1 cellular context compared by ENCODE assay signal in genomic region chr5:170315154-170315553, GRCh38.
TF ChIP-seq lines count a peak whose summit lies in the region.

No MANE protein-coding gene starts in this region.

TF ChIP-seq in K562, 482 proteins besides CTCF, POLR2A, EP300 and RAD21 (continues in another document):
- no peak for TF ChIP-seq UBTF (IDR thresholded peaks at IDR 0.05; ENCODE audit: borderline replicate concordance in 1 of 2, low read depth in 2 of 2, low read length in 2 of 2)
- no peak for TF ChIP-seq DDX20 (tag; IDR thresholded peaks at IDR 0.05; ENCODE audit: low read depth)
- no peak for TF ChIP-seq FOS (IDR thresholded peaks at IDR 0.05; ENCODE audit: extremely low read depth, insufficient read length)
- no peak for TF ChIP-seq HMG20B (CRISPR knock-in tag; IDR thresholded peaks at IDR 0.05)
- TF ChIP-seq SETDB1 (IDR thresholded peaks at IDR 0.05; ENCODE audit: low read length): no peak
- TF ChIP-seq, protein P1, sequence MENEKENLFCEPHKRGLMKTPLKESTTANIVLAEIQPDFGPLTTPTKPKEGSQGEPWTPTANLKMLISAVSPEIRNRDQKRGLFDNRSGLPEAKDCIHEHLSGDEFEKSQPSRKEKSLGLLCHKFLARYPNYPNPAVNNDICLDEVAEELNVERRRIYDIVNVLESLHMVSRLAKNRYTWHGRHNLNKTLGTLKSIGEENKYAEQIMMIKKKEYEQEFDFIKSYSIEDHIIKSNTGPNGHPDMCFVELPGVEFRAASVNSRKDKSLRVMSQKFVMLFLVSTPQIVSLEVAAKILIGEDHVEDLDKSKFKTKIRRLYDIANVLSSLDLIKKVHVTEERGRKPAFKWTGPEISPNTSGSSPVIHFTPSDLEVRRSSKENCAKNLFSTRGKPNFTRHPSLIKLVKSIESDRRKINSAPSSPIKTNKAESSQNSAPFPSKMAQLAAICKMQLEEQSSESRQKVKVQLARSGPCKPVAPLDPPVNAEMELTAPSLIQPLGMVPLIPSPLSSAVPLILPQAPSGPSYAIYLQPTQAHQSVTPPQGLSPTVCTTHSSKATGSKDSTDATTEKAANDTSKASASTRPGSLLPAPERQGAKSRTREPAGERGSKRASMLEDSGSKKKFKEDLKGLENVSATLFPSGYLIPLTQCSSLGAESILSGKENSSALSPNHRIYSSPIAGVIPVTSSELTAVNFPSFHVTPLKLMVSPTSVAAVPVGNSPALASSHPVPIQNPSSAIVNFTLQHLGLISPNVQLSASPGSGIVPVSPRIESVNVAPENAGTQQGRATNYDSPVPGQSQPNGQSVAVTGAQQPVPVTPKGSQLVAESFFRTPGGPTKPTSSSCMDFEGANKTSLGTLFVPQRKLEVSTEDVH (IDR thresholded peaks at IDR 0.05; ENCODE audit: low read depth, partially characterized antibody): no peak
- peak; percentile 27; the same call in 1 of the 2 replicates for TF ChIP-seq NFXL1 (CRISPR knock-in tag; IDR thresholded peaks at IDR 0.05)
- TF ChIP-seq ZNF785 (CRISPR knock-in tag; IDR thresholded peaks at IDR 0.05): no peak
- TF ChIP-seq L3MBTL2 (IDR thresholded peaks at IDR 0.05): peak; percentile 79
- no peak for TF ChIP-seq ZNF263 (CRISPR knock-in tag; IDR thresholded peaks at IDR 0.05; ENCODE audit: borderline replicate concordance)
- TF ChIP-seq ZBTB33 (CRISPR knock-in tag; IDR thresholded peaks at IDR 0.05): no peak
- TF ChIP-seq PKNOX1 (IDR thresholded peaks at IDR 0.05): peak; percentile 78
- TF ChIP-seq FUS (optimal IDR thresholded peaks at IDR 0.05; ENCODE audit: low read depth, low read length): no peak
- TF ChIP-seq MED1 (CRISPR knock-in tag; IDR thresholded peaks at IDR 0.05; ENCODE audit: borderline replicate concordance): no peak
- TF ChIP-seq, protein P2, sequence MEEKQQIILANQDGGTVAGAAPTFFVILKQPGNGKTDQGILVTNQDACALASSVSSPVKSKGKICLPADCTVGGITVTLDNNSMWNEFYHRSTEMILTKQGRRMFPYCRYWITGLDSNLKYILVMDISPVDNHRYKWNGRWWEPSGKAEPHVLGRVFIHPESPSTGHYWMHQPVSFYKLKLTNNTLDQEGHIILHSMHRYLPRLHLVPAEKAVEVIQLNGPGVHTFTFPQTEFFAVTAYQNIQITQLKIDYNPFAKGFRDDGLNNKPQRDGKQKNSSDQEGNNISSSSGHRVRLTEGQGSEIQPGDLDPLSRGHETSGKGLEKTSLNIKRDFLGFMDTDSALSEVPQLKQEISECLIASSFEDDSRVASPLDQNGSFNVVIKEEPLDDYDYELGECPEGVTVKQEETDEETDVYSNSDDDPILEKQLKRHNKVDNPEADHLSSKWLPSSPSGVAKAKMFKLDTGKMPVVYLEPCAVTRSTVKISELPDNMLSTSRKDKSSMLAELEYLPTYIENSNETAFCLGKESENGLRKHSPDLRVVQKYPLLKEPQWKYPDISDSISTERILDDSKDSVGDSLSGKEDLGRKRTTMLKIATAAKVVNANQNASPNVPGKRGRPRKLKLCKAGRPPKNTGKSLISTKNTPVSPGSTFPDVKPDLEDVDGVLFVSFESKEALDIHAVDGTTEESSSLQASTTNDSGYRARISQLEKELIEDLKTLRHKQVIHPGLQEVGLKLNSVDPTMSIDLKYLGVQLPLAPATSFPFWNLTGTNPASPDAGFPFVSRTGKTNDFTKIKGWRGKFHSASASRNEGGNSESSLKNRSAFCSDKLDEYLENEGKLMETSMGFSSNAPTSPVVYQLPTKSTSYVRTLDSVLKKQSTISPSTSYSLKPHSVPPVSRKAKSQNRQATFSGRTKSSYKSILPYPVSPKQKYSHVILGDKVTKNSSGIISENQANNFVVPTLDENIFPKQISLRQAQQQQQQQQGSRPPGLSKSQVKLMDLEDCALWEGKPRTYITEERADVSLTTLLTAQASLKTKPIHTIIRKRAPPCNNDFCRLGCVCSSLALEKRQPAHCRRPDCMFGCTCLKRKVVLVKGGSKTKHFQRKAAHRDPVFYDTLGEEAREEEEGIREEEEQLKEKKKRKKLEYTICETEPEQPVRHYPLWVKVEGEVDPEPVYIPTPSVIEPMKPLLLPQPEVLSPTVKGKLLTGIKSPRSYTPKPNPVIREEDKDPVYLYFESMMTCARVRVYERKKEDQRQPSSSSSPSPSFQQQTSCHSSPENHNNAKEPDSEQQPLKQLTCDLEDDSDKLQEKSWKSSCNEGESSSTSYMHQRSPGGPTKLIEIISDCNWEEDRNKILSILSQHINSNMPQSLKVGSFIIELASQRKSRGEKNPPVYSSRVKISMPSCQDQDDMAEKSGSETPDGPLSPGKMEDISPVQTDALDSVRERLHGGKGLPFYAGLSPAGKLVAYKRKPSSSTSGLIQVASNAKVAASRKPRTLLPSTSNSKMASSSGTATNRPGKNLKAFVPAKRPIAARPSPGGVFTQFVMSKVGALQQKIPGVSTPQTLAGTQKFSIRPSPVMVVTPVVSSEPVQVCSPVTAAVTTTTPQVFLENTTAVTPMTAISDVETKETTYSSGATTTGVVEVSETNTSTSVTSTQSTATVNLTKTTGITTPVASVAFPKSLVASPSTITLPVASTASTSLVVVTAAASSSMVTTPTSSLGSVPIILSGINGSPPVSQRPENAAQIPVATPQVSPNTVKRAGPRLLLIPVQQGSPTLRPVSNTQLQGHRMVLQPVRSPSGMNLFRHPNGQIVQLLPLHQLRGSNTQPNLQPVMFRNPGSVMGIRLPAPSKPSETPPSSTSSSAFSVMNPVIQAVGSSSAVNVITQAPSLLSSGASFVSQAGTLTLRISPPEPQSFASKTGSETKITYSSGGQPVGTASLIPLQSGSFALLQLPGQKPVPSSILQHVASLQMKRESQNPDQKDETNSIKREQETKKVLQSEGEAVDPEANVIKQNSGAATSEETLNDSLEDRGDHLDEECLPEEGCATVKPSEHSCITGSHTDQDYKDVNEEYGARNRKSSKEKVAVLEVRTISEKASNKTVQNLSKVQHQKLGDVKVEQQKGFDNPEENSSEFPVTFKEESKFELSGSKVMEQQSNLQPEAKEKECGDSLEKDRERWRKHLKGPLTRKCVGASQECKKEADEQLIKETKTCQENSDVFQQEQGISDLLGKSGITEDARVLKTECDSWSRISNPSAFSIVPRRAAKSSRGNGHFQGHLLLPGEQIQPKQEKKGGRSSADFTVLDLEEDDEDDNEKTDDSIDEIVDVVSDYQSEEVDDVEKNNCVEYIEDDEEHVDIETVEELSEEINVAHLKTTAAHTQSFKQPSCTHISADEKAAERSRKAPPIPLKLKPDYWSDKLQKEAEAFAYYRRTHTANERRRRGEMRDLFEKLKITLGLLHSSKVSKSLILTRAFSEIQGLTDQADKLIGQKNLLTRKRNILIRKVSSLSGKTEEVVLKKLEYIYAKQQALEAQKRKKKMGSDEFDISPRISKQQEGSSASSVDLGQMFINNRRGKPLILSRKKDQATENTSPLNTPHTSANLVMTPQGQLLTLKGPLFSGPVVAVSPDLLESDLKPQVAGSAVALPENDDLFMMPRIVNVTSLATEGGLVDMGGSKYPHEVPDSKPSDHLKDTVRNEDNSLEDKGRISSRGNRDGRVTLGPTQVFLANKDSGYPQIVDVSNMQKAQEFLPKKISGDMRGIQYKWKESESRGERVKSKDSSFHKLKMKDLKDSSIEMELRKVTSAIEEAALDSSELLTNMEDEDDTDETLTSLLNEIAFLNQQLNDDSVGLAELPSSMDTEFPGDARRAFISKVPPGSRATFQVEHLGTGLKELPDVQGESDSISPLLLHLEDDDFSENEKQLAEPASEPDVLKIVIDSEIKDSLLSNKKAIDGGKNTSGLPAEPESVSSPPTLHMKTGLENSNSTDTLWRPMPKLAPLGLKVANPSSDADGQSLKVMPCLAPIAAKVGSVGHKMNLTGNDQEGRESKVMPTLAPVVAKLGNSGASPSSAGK (IDR thresholded peaks at IDR 0.05): peak; percentile 55; the same call in 1 of the 2 replicates
- TF ChIP-seq ZBTB49 (CRISPR knock-in tag; IDR thresholded peaks at IDR 0.05; ENCODE audit: borderline replicate concordance): no peak
- TF ChIP-seq ILF3 (IDR thresholded peaks at IDR 0.05; ENCODE audit: borderline replicate concordance): no peak
- no peak for TF ChIP-seq NFATC3 (IDR thresholded peaks at IDR 0.05)
- TF ChIP-seq GTF2B (IDR thresholded peaks at IDR 0.05; ENCODE audit: extremely low read depth, insufficient read length): no peak
- no peak for TF ChIP-seq MBD2 (IDR thresholded peaks at IDR 0.05; ENCODE audit: borderline replicate concordance, low read depth)
- no peak for TF ChIP-seq ZNF134 (CRISPR knock-in tag; conservative IDR thresholded peaks at IDR 0.05)
- TF ChIP-seq CHD2 (IDR thresholded peaks at IDR 0.05; ENCODE audit: low read depth, low read length): no peak
- TF ChIP-seq, protein P3, sequence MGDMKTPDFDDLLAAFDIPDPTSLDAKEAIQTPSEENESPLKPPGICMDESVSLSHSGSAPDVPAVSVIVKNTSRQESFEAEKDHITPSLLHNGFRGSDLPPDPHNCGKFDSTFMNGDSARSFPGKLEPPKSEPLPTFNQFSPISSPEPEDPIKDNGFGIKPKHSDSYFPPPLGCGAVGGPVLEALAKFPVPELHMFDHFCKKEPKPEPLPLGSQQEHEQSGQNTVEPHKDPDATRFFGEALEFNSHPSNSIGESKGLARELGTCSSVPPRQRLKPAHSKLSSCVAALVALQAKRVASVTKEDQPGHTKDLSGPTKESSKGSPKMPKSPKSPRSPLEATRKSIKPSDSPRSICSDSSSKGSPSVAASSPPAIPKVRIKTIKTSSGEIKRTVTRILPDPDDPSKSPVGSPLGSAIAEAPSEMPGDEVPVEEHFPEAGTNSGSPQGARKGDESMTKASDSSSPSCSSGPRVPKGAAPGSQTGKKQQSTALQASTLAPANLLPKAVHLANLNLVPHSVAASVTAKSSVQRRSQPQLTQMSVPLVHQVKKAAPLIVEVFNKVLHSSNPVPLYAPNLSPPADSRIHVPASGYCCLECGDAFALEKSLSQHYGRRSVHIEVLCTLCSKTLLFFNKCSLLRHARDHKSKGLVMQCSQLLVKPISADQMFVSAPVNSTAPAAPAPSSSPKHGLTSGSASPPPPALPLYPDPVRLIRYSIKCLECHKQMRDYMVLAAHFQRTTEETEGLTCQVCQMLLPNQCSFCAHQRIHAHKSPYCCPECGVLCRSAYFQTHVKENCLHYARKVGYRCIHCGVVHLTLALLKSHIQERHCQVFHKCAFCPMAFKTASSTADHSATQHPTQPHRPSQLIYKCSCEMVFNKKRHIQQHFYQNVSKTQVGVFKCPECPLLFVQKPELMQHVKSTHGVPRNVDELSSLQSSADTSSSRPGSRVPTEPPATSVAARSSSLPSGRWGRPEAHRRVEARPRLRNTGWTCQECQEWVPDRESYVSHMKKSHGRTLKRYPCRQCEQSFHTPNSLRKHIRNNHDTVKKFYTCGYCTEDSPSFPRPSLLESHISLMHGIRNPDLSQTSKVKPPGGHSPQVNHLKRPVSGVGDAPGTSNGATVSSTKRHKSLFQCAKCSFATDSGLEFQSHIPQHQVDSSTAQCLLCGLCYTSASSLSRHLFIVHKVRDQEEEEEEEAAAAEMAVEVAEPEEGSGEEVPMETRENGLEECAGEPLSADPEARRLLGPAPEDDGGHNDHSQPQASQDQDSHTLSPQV (IDR thresholded peaks at IDR 0.05): peak; percentile 54; the same call in 1 of the 2 replicates
- peak; percentile 47; the same call in 1 of the 2 replicates for TF ChIP-seq ZNF589 (CRISPR knock-in tag; IDR thresholded peaks at IDR 0.05; ENCODE audit: low read depth)
